ENCODE assay signal across 8 cellular contexts in genomic region chr14:60091550-60092511, GRCh38. TPM values are rescaled to one million over a fixed set of nuclear protein-coding genes. Genes with fewer than 3 reads are reported as not detected.
DNase-seq lines count a peak whose midpoint lies in the region; ATAC-seq, FAIRE-seq and TF ChIP-seq lines count a peak whose summit lies in the region.

TSS of gene PCNX4 (plus strand) at chr14:60091923. CDS start at chr14:60107639, 15,716 bp downstream.

- H2BK20ac ChIP-seq in H1 (ENCODE audit: low read length): 0 out of 2 replicates have a peak within 1 kb of the TSS, but pooled peaks have one; percentile 62

- 0 out of 3 replicates have a peak, but pooled peaks of 1 of the 2 experiments have one; percentile 21 for TF ChIP-seq EP300 in H1 (IDR thresholded peaks at IDR 0.05; ENCODE audit: borderline replicate concordance in 1 of 2, low read depth in 2 of 2, low read length in 2 of 2)

- peak within 1 kb of the TSS; percentile 89 for H3K4me3 Mint-ChIP-seq in memory B cell

- no peak for FAIRE-seq in H1 (lab: Jason Lieb, UNC)

- no peak for TF ChIP-seq CTCF in GM20000 (IDR thresholded peaks at IDR 0.05; ENCODE audit: extremely low read depth, missing control alignments)
- no peak for TF ChIP-seq CTCF in H1 (IDR thresholded peaks at IDR 0.05; ENCODE audit: control extremely low read depth in 1 of 3, insufficient read depth in 1 of 3, low read depth in 1 of 3, low read length in 3 of 3)

- H3K4ac ChIP-seq in H1 (replicated peaks; ENCODE audit: insufficient read length, low read depth, low read length): peak within 1 kb of the TSS; percentile 62

- H3K79me2 ChIP-seq in H1 (ENCODE audit: control insufficient read depth in 1 of 2, insufficient read depth in 2 of 2, low read length in 2 of 2): peaks cover 6 to 44% of the 10 kb centered on the region in 2 experiments; a peak in 3 of 4 replicates

- peak within 1 kb of the TSS; percentile 93 for H3K56ac ChIP-seq in H1 (replicated peaks; ENCODE audit: insufficient read length, low read depth, low read length)

- peak within 1 kb of the TSS; percentile 51; the same call in 1 of the 2 replicates for H2BK12ac ChIP-seq in H1 (ENCODE audit: low read depth, low read length)

- H3K9me3 Mint-ChIP-seq in memory B cell: no peaks in the 10 kb centered on the region

- peak within 1 kb of the TSS; percentile 91 to 96 (median 94) for H3K4me3 ChIP-seq in H1 (ENCODE audit: extremely low read depth in 1 of 4, insufficient read depth in 2 of 4, low read depth in 3 of 4, low read length in 4 of 4)

- peak within 1 kb of the TSS; percentile 86 to 97 (median 94) for H3K9ac ChIP-seq in H1 (replicated peaks in 1 of 4; ENCODE audit: extremely low read depth in 1 of 4, low read depth in 3 of 4, low read length in 3 of 4)

- peak within 1 kb of the TSS; percentile 97 for H3K27ac ChIP-seq in H1 (ENCODE audit: low read depth, low read length)

- no peak within 1 kb of the TSS for H3K23ac ChIP-seq in H1 (ENCODE audit: insufficient read length)

- peaks cover 5 to 10% (median 9%) of the 10 kb centered on the region in 4 experiments for H3K4me1 ChIP-seq in H1 (replicated peaks in 1 of 4; ENCODE audit: control insufficient read depth in 3 of 4, insufficient read depth in 4 of 4, low read length in 3 of 4)

- TF ChIP-seq POLR2A in H1 (IDR thresholded peaks at IDR 0.05; ENCODE audit: control extremely low read depth in 1 of 2, low read depth in 2 of 2, low read length in 2 of 2): peak; percentile 37 to 97

- H4K8ac ChIP-seq in H1 (ENCODE audit: extremely low read depth, insufficient read depth, low read length): peak within 1 kb of the TSS; percentile 95; the same call in 1 of the 2 replicates

- no peaks in the 10 kb centered on the region for H3K27me3 ChIP-seq in H1 (replicated peaks in 1 of 4; ENCODE audit: control insufficient read depth in 3 of 4, extremely low read depth in 1 of 4, insufficient read depth in 3 of 4, low read length in 3 of 4)

- peak within 1 kb of the TSS; percentile 88 to 89 for H3K4me2 ChIP-seq in H1 (ENCODE audit: insufficient read depth in 1 of 2, low read depth in 2 of 2, low read length in 2 of 2)

- no peak within 1 kb of the TSS for H3K14ac ChIP-seq in H1 (ENCODE audit: insufficient read length)

- peaks cover 30% of the 10 kb centered on the region for H3K4me1 Mint-ChIP-seq in memory B cell

- no peaks in the 10 kb centered on the region for H3K36me3 ChIP-seq in H1 (ENCODE audit: control insufficient read depth in 2 of 4, insufficient read depth in 4 of 4, low read length in 3 of 4)

- DNase-seq in CMK (ENCODE audit: low read depth) (peak; percentile 86), GM20000 (ENCODE audit: low spot score) (peak; percentile 91), HT-29 (ENCODE audit: low spot score) (peak; percentile 91), NOMO-1 treated with dmso at 0.1 percent for 144 hours (lab: John Stamatoyannopoulos, UW; ENCODE audit: unreplicated experiment) (peak; percentile 96), H1 (ENCODE audit: low read depth in 1 of 2, low spot score in 2 of 2) (peak; percentile 92 to 93), memory B cell (ENCODE audit: low spot score in 2 of 2) (peak; percentile 91 to 93)
- DNase-seq in activated CD8-positive, alpha-beta memory T cell treated with anti-CD3 and anti-CD28 coated beads for 48 hours (ENCODE audit: low read depth in 2 of 3, low spot score in 2 of 3): peak; percentile 74 to 86 (median 86)
- DNase-seq in stimulated activated CD8-positive, alpha-beta memory T cell treated with anti-CD3 and anti-CD28 coated beads, Interleukin-12 subunit alpha, Interleukin-12 subunit beta, amount 100 ng/mL, for 24 hours (ENCODE audit: extremely low read depth): peak; percentile 82

- H2BK15ac ChIP-seq in H1 (ENCODE audit: low read length): peak within 1 kb of the TSS; percentile 33; the same call in 1 of the 2 replicates

- H3K27ac Mint-ChIP-seq in memory B cell: peak within 1 kb of the TSS; percentile 95

- no peaks in the 10 kb centered on the region for H3K27me3 Mint-ChIP-seq in memory B cell

- H4K5ac ChIP-seq in H1 (ENCODE audit: insufficient read length, low read depth, low read length): peak within 1 kb of the TSS; percentile 91

- POLR2A ChIA-PET in H1 (lab: Charles Lee; ENCODE audit: partially characterized antibody): interaction anchor here (0.7 to 1.7 kb wide), 8 partner anchors 10 to 475 kb away, joined by 3 to 5 read pairs (median 3); partner anchors contain the start of genes DHRS7 and PPM1A

- WGBS in H1 (ENCODE audit: extremely low coverage in 1 of 2, insufficient coverage in 1 of 2, insufficient read length in 1 of 2, insufficient replicate concordance in 2 of 2, low coverage in 1 of 2, low lambda C conversion rate in 2 of 2, missing lambda C conversion rate in 1 of 2), 2 experiments: 1% methylated on average over 84 of the region's 88 CpGs; no CpG with 5 or more reads in 1 of the 2 experiments

- no peaks in the 10 kb centered on the region for H3K9me3 ChIP-seq in H1 (ENCODE audit: insufficient read depth in 2 of 2, low read depth in 1 of 2, low read length in 1 of 2)

- peak within 1 kb of the TSS; percentile 93 for H2AFZ ChIP-seq in H1 (ENCODE audit: low read length)

- CTCF ChIA-PET in H1 (lab: Charles Lee; ENCODE audit: partially characterized antibody): interaction anchor here (0.8 to 1.7 kb wide), 4 partner anchors 9 to 127 kb away, joined by 3 to 5 read pairs (median 4); no protein-coding TSS in a partner anchor

- no peaks in the 10 kb centered on the region for H3K36me3 Mint-ChIP-seq in memory B cell

- no peak for TF ChIP-seq RAD21 in H1 (IDR thresholded peaks at IDR 0.05 in 1 of 2, conservative IDR thresholded peaks at IDR 0.05 in 1 of 2; ENCODE audit: low read depth in 2 of 2, low read length in 2 of 2)

- H3K23me2 ChIP-seq in H1 (ENCODE audit: low read depth, low read length): peaks cover 7% of the 10 kb centered on the region; the same call in 1 of the 2 replicates

- ATAC-seq in memory B cell (ENCODE audit: low read depth): peak; percentile 88

- H2BK5ac ChIP-seq in H1 (ENCODE audit: low read depth, low read length): peak within 1 kb of the TSS; percentile 96

- H4K20me1 ChIP-seq in H1 (replicated peaks in 1 of 2; ENCODE audit: control insufficient read depth in 1 of 2, insufficient read depth in 2 of 2, low read length in 2 of 2): peaks cover 0 to 3% of the 10 kb centered on the region in 2 experiments

- H2AK5ac ChIP-seq in H1 (ENCODE audit: low read depth, low read length): no peak within 1 kb of the TSS

- peak within 1 kb of the TSS; percentile 89 for H4K91ac ChIP-seq in H1 (replicated peaks; ENCODE audit: insufficient read length, low read length)

- H3K18ac ChIP-seq in H1 (ENCODE audit: extremely low read depth, low read length): peak within 1 kb of the TSS; percentile 92

- H2BK120ac ChIP-seq in H1 (replicated peaks; ENCODE audit: low read depth, low read length): peak within 1 kb of the TSS; percentile 78

- peaks cover 5% of the 10 kb centered on the region; the same call in 1 of the 2 replicates for H3K79me1 ChIP-seq in H1 (ENCODE audit: low read depth, low read length)

TF ChIP-seq in H1, 55 proteins besides CTCF, POLR2A, EP300 and RAD21 (continues in another document):
- TF ChIP-seq ZNF274 (IDR thresholded peaks at IDR 0.05; ENCODE audit: borderline replicate concordance, extremely low read depth, low read length) (no peak), USF2 (IDR thresholded peaks at IDR 0.05; ENCODE audit: low read length) (0 out of 2 replicates have a peak, but pooled peaks have one; percentile 11), YY1 (IDR thresholded peaks at IDR 0.05; ENCODE audit: low read depth, low read length) (peak; percentile 96), PHF8 (conservative IDR thresholded peaks at IDR 0.05; ENCODE audit: low read depth, low read length) (peak; percentile 80), CREB1 (IDR thresholded peaks at IDR 0.05) (peak; percentile 93), GTF2F1 (IDR thresholded peaks at IDR 0.05; ENCODE audit: borderline replicate concordance, low read depth, low read length) (peak; percentile 40; the same call in 1 of the 2 replicates), MAX (IDR thresholded peaks at IDR 0.05) (peak; percentile 85), CBX5 (IDR thresholded peaks at IDR 0.05; ENCODE audit: low read depth, low read length) (no peak), ATF3 (IDR thresholded peaks at IDR 0.05; ENCODE audit: insufficient read depth, low read depth, low read length) (peak; percentile 55; the same call in 1 of the 2 replicates), TEAD4 (IDR thresholded peaks at IDR 0.05; ENCODE audit: low read depth, low read length) (no peak), CHD2 (IDR thresholded peaks at IDR 0.05; ENCODE audit: low read length) (0 out of 2 replicates have a peak, but pooled peaks have one; percentile 25), SIN3A (conservative IDR thresholded peaks at IDR 0.05 in 1 of 2, IDR thresholded peaks at IDR 0.05 in 1 of 2; ENCODE audit: low read depth in 1 of 2, low read length in 2 of 2) (peak; percentile 65 to 82; a peak in 2 of 4 replicates), TBP (IDR thresholded peaks at IDR 0.05; ENCODE audit: low read depth, low read length) (peak; percentile 82), JUND (IDR thresholded peaks at IDR 0.05; ENCODE audit: low read length) (peak; percentile 60; the same call in 1 of the 2 replicates)

RNA-seq across cellular contexts. Expression of gene PCNX4, which starts in this region (rescaled TPM):
- 8.2 and 32.9 TPM in 2 replicates for total RNA-seq in HT-29 (2014; rRNA removed; shearing (Covaris generic))
- total RNA-seq in H1 (2021; fragmentation: NEBNext Ultra II Directional; extraction: Animal tissue kit (Norgen Biotek cat#: 25700)): 34.3 and 35.5 TPM in 2 replicates
- 28.4 and 31.8 TPM in 2 replicates for polyA plus RNA-seq in H1 (2011; rRNA removed)
- 24.1 TPM for polyA plus RNA-seq in H1 (2011; cell fraction: cytosol; rRNA removed)
- 28.7 TPM for polyA plus RNA-seq in H1 (2011; cell fraction: nucleus; rRNA removed)
- polyA plus RNA-seq in H1 (2012, experiment 1 of 2): 14.2 to 19.8 TPM (median 16.8 TPM) in 4 replicates
- 1.5 TPM for polyA plus RNA-seq in H1 (2012, experiment 2 of 2)
- polyA plus RNA-seq in H1 (2013, experiment 1 of 2): 39.8 TPM
- polyA plus RNA-seq in H1 (2013, experiment 2 of 2): 47.5 TPM
- 65.7 and 108 TPM in 2 replicates for polyA minus RNA-seq in H1 (2011; rRNA and poly(A)+ RNA removed)
- 19.4 TPM for polyA minus RNA-seq in H1 (2011; cell fraction: cytosol; rRNA and poly(A)+ RNA removed)
- polyA minus RNA-seq in H1 (2011; cell fraction: nucleus; rRNA and poly(A)+ RNA removed): 169 TPM

Comparison
In these comparisons a context has a peak if more than half of its experiments do, and no peak if none do; other contexts are left out.
1. Peak in every context shown above with its lines: DNase-seq, ATAC-seq, H3K4me3 ChIP-seq and H3K27ac ChIP-seq.